ENCODE assay signal across 16 cellular contexts in genomic region chr5:156137482-156137881, GRCh38.
DNase-seq lines count a peak whose midpoint lies in the region; ATAC-seq, FAIRE-seq and TF ChIP-seq lines count a peak whose summit lies in the region.
"Had no signal": no experiment of that assay in that cellular context is flagged by ENCODE, and none has a peak within 500 bp of the region (broad histone marks: within the 10 kb centered on the region; RNA-seq: fewer than 3 reads in every experiment).

No MANE protein-coding gene starts in this region.

- H3K27ac ChIP-seq in A549 (peak overlapping the region in 1 of 2 experiments; percentile 73; a peak in 3 of 6 replicates), RWPE2 (ENCODE audit: poor library complexity, severe bottlenecking) (no peak overlapping the region), OCI-LY7 (ENCODE audit: low read depth, low read length, poor library complexity, severe bottlenecking) (no peak overlapping the region), ascending aorta (no peak overlapping the region)

- intact Hi-C loops in OCI-LY7 (cut with micrococcal nuclease; ENCODE audit: unreplicated experiment), result no loop called here
- intact Hi-C loops in ascending aorta (cut with DNase I), result no loop called here

- H3K27me3 ChIP-seq in RWPE2 (ENCODE audit: insufficient read depth, poor library complexity, severe bottlenecking), result no peaks in the 10 kb centered on the region
- no peaks in the 10 kb centered on the region for H3K27me3 ChIP-seq in ascending aorta
- H3K27me3 ChIP-seq: BE2C had no signal

- no TSS peak for BruUV-seq in OCI-LY7 (replicated peaks; lab: Mats Ljungman, UMichigan)

- no peak for FAIRE-seq in A549 (lab: Jason Lieb, UNC)

- ATAC-seq in A549 (no peak), RWPE2 (ENCODE audit: low read depth) (0 out of 3 replicates have a peak, but pooled peaks have one; percentile 40)
- ATAC-seq: CD8-positive, alpha-beta T cell; HCT116 had no signal

- TF ChIP-seq CTCF in A549 (IDR thresholded peaks at IDR 0.05) (no peak), RWPE2 (IDR thresholded peaks at IDR 0.05; ENCODE audit: poor library complexity, severe bottlenecking) (no peak), fibroblast of villous mesenchyme (IDR thresholded peaks at IDR 0.05; ENCODE audit: insufficient read depth, low read depth, low read length) (no peak), OCI-LY7 (conservative IDR thresholded peaks at IDR 0.05; ENCODE audit: low read length) (no peak), ascending aorta (IDR thresholded peaks at IDR 0.05) (no peak)

- POLR2A ChIA-PET in A549 (lab: Yijun Ruan, JAX) (no interaction called here), OCI-LY7 (lab: Charles Lee) (no interaction called here)

- no peaks in the 10 kb centered on the region for H3K36me3 ChIP-seq in RWPE2 (ENCODE audit: low read depth)
- H3K36me3 ChIP-seq in OCI-LY7 (ENCODE audit: insufficient read depth, low read length), result no peaks in the 10 kb centered on the region
- H3K36me3 ChIP-seq in ascending aorta, result no peaks in the 10 kb centered on the region
- H3K36me3 ChIP-seq: BE2C had no signal

- DNase-seq in A549 (ENCODE audit: low read depth in 1 of 2, low spot score in 1 of 2), result peak in 1 of 2 experiments; percentile 31
- DNase-seq in EH (ENCODE audit: low read depth), result peak; percentile 65
- no peak for DNase-seq in RWPE2 (ENCODE audit: low spot score)
- peak; percentile 14 for DNase-seq in fibroblast of villous mesenchyme (ENCODE audit: low read depth)
- no peak for DNase-seq in OCI-LY7 (ENCODE audit: low spot score)
- DNase-seq in activated CD4-positive, CD25-positive, alpha-beta regulatory T cell (lab: John Stamatoyannopoulos, UW), result no peak
- no peak for DNase-seq in iPS-NIHi11 (ENCODE audit: low spot score)
- DNase-seq in ascending aorta (ENCODE audit: low spot score in 2 of 2), result no peak
- DNase-seq: BE2C; CD8-positive, alpha-beta T cell; EL; NCI-H1436 treated with DMSO at 0.1 percent for 48 hours; NCI-H2081 treated with DMSO at 0.1 percent for 48 hours; NCI-H2227 treated with DMSO at 0.1 percent for 48 hours; NCI-H526 had no signal

- H3K4me3 ChIP-seq in A549 (no peak overlapping the region), RWPE2 (ENCODE audit: severe bottlenecking) (no peak overlapping the region), fibroblast of villous mesenchyme (ENCODE audit: low read depth, low read length) (no peak overlapping the region), OCI-LY7 (ENCODE audit: low read depth, low read length, poor library complexity, severe bottlenecking) (no peak overlapping the region), ascending aorta (no peak overlapping the region)

- no peak for TF ChIP-seq RAD21 in A549 (conservative IDR thresholded peaks at IDR 0.05 in 1 of 2, IDR thresholded peaks at IDR 0.05 in 1 of 2)

- no peak overlapping the region for H2AFZ ChIP-seq in OCI-LY7 (ENCODE audit: low read length)

- no peaks in the 10 kb centered on the region for H3K9me2 ChIP-seq in OCI-LY7 (ENCODE audit: insufficient read depth, low read length)

- H3K79me2 ChIP-seq in OCI-LY7 (ENCODE audit: insufficient read depth, low read depth, low read length), result no peaks in the 10 kb centered on the region

- TF ChIP-seq POLR2A in A549 (IDR thresholded peaks at IDR 0.05; ENCODE audit: low read length), result no peak

- CTCF ChIA-PET in A549 (lab: Yijun Ruan, JAX) (no interaction called here), OCI-LY7 (lab: Charles Lee; ENCODE audit: unreplicated experiment) (no interaction called here)

- H3K9me3 ChIP-seq in A549 (peaks cover 8% of the 10 kb centered on the region; the same call in 1 of the 3 replicates), RWPE2 (ENCODE audit: severe bottlenecking) (peaks cover 3% of the 10 kb centered on the region), OCI-LY7 (ENCODE audit: low read length) (no peaks in the 10 kb centered on the region), ascending aorta (peaks cover 0 to 4% of the 10 kb centered on the region in 2 donors)
- H3K9me3 ChIP-seq: BE2C had no signal

- 48% methylated on average over 3 of the region's 3 CpGs for WGBS in A549 (ENCODE audit: missing lambda C conversion rate)

- H3K4me1 ChIP-seq in A549 (peaks cover 22% of the 10 kb centered on the region), RWPE2 (ENCODE audit: insufficient read depth, poor library complexity, severe bottlenecking) (no peaks in the 10 kb centered on the region), OCI-LY7 (ENCODE audit: insufficient read depth, low read length, poor library complexity, severe bottlenecking) (no peaks in the 10 kb centered on the region), ascending aorta (no peaks in the 10 kb centered on the region)
- H3K4me1 ChIP-seq: BE2C had no signal

- H3K4me2 ChIP-seq in A549, result peak overlapping the region; percentile 10; the same call in 1 of the 3 replicates
- no peak overlapping the region for H3K4me2 ChIP-seq in OCI-LY7 (ENCODE audit: low read length)

- no peak for TF ChIP-seq EP300 in A549 (IDR thresholded peaks at IDR 0.05)

- H4K20me1 ChIP-seq in OCI-LY7 (ENCODE audit: insufficient read depth, low read length), result no peaks in the 10 kb centered on the region

TF ChIP-seq in A549, 52 proteins besides CTCF, POLR2A, EP300 and RAD21:
- no peak for TF ChIP-seq HMGXB4 (CRISPR knock-in tag; IDR thresholded peaks at IDR 0.05; ENCODE audit: borderline replicate concordance)
- TF ChIP-seq FOSL2 (IDR thresholded peaks at IDR 0.05), result no peak
- TF ChIP-seq FOSL2 (CRISPR knock-in tag; IDR thresholded peaks at IDR 0.05), result peak; percentile 59
- peak in 1 of 2 experiments; percentile 23; a peak in 1 of 4 replicates for TF ChIP-seq CEBPB (IDR thresholded peaks at IDR 0.05)

Comparison
In these comparisons a context has a peak if more than half of its experiments do, and no peak if none do; other contexts are left out.
1. DNase-seq: peak in EH (single experiment) and fibroblast of villous mesenchyme (single experiment); none in RWPE2 (single experiment), OCI-LY7 (single experiment), activated CD4-positive, CD25-positive, alpha-beta regulatory T cell (0 of 4), iPS-NIHi11 (single experiment) and ascending aorta (0 of 2).